ENCODE assay signal across 1 cellular context in genomic region chr4:127672111-127672510, GRCh38.
TF ChIP-seq lines count a peak whose summit lies in the region.

No MANE protein-coding gene starts in this region.

TF ChIP-seq in H1, 55 proteins besides CTCF, POLR2A, EP300 and RAD21:
- TF ChIP-seq E2F6 (IDR thresholded peaks at IDR 0.05) = no peak
- no peak for TF ChIP-seq KDM1A (IDR thresholded peaks at IDR 0.05; ENCODE audit: borderline replicate concordance, low read length)
- TF ChIP-seq MAX (IDR thresholded peaks at IDR 0.05) = no peak
- TF ChIP-seq JUND (IDR thresholded peaks at IDR 0.05; ENCODE audit: low read length) = no peak
- no peak for TF ChIP-seq ATF3 (IDR thresholded peaks at IDR 0.05; ENCODE audit: insufficient read depth, low read depth, low read length)
